ENCODE assay signal across 24 cellular contexts in genomic region chr22:19975707-19976035, GRCh38. TPM values are rescaled to one million over a fixed set of nuclear protein-coding genes. Genes with fewer than 3 reads are reported as not detected.
DNase-seq lines count a peak whose midpoint lies in the region; FAIRE-seq and TF ChIP-seq lines count a peak whose summit lies in the region.
"Had no signal": no experiment of that assay in that cellular context is flagged by ENCODE, and none has a peak within 500 bp of the region (broad histone marks: within the 10 kb centered on the region; RNA-seq: fewer than 3 reads in every experiment).

No MANE protein-coding gene starts in this region.

- no peak overlapping the region for H2BK120ac ChIP-seq in H1 (replicated peaks; ENCODE audit: low read depth, low read length)

- H3K4me2 ChIP-seq in PC-9 (peak overlapping the region; percentile 18), H1 (ENCODE audit: insufficient read depth in 1 of 2, low read depth in 2 of 2, low read length in 2 of 2) (peak overlapping the region in 1 of 2 experiments; percentile 55; a peak in 2 of 4 replicates), neural progenitor cell (no peak overlapping the region)
- H3K4me2 ChIP-seq: KMS-11 had no signal

- no peaks in the 10 kb centered on the region for H3K27me3 Mint-ChIP-seq in CD8-positive, alpha-beta memory T cell
- peaks cover 4% of the 10 kb centered on the region for H3K27me3 Mint-ChIP-seq in neural progenitor cell (ENCODE audit: insufficient read depth, low read depth)
- H3K27me3 Mint-ChIP-seq: activated T-cell treated with anti-CD3 and anti-CD28 coated beads, Interleukin-2, amount 50 U/mL, for 24 hours; CD4-positive, alpha-beta T cell had no signal

- peak overlapping the region; percentile 41; the same call in 1 of the 2 replicates for H2AK5ac ChIP-seq in H1 (ENCODE audit: low read depth, low read length)

- H3K4me1 ChIP-seq in CD8-positive, alpha-beta memory T cell (ENCODE audit: insufficient read depth, low read length) = peaks cover 30% of the 10 kb centered on the region
- H3K4me1 ChIP-seq in PC-9 (replicated peaks; ENCODE audit: insufficient read depth) = peaks cover 17% of the 10 kb centered on the region
- peaks cover 3 to 15% (median 13%) of the 10 kb centered on the region in 4 experiments; a peak in 6 of 7 replicates for H3K4me1 ChIP-seq in H1 (replicated peaks in 1 of 4; ENCODE audit: control insufficient read depth in 3 of 4, insufficient read depth in 4 of 4, low read length in 3 of 4)
- H3K4me1 ChIP-seq in neural progenitor cell = peaks cover 10% of the 10 kb centered on the region

- H3K4me3 ChIP-seq in CD8-positive, alpha-beta memory T cell (ENCODE audit: low read length) = no peak overlapping the region
- H3K4me3 ChIP-seq in PC-9 = no peak overlapping the region
- H3K4me3 ChIP-seq in H1 (ENCODE audit: extremely low read depth in 1 of 4, insufficient read depth in 2 of 4, low read depth in 3 of 4, low read length in 4 of 4) = no peak overlapping the region
- no peak overlapping the region for H3K4me3 ChIP-seq in neural progenitor cell
- H3K4me3 ChIP-seq: esophagus muscularis mucosa had no signal

- DNase-seq in CD8-positive, alpha-beta memory T cell = no peak
- DNase-seq in PC-9 (no peak), H1 (ENCODE audit: low read depth in 1 of 2, low spot score in 2 of 2) (no peak), neural progenitor cell (ENCODE audit: low spot score) (no peak), nucleus accumbens (lab: John Stamatoyannopoulos, UW) (no peak), iPS-NIHi11 (ENCODE audit: low spot score) (no peak), RCC 7860 (ENCODE audit: low spot score) (no peak), substantia nigra (lab: John Stamatoyannopoulos, UW) (no peak)
- DNase-seq: activated CD8-positive, alpha-beta memory T cell treated with anti-CD3 and anti-CD28 coated beads for 24 hours; activated naive CD4-positive, alpha-beta T cell treated with anti-CD3 and anti-CD28 coated beads for 36 hours; activated T-cell treated with anti-CD3 and anti-CD28 coated beads, Interleukin-2, amount 50 U/mL, for 24 hours; anterior cingulate cortex; CD4-positive, alpha-beta T cell; HCEC 1CT; hippocampal formation; kidney; mammary epithelial cell; NCI-H1930; NCI-H226; NCI-H774 had no signal

- no peak overlapping the region for H3K23ac ChIP-seq in H1 (ENCODE audit: insufficient read length)

- H3K9ac ChIP-seq in H1 (replicated peaks in 1 of 4; ENCODE audit: extremely low read depth in 1 of 4, low read depth in 3 of 4, low read length in 3 of 4) (peak overlapping the region in 2 of 4 experiments; percentile 21 to 51; a peak in 4 of 7 replicates), neural progenitor cell (no peak overlapping the region)
- H3K9ac ChIP-seq: KMS-11 had no signal

- no peak overlapping the region for H3K18ac ChIP-seq in H1 (ENCODE audit: extremely low read depth, low read length)

- no peak for FAIRE-seq in H1 (lab: Jason Lieb, UNC)
- FAIRE-seq in RCC 7860 (lab: Jason Lieb, UNC) = no peak
- FAIRE-seq: frontal cortex, GM18507, kidney had no signal

- TF ChIP-seq EP300 in H1 (IDR thresholded peaks at IDR 0.05; ENCODE audit: borderline replicate concordance in 1 of 2, low read depth in 2 of 2, low read length in 2 of 2) = no peak

- H3K36me3 ChIP-seq in CD8-positive, alpha-beta memory T cell (ENCODE audit: insufficient read depth, low read length) = no peaks in the 10 kb centered on the region
- H3K36me3 ChIP-seq in PC-9 (ENCODE audit: low read depth) (no peaks in the 10 kb centered on the region), H1 (ENCODE audit: control insufficient read depth in 2 of 4, insufficient read depth in 4 of 4, low read length in 3 of 4) (peaks cover 8 to 46% (median 16%) of the 10 kb centered on the region in 4 experiments; a peak in 6 of 8 replicates), neural progenitor cell (no peaks in the 10 kb centered on the region)

- CTCF ChIA-PET in CD8-positive, alpha-beta memory T cell (lab: Charles Lee) = no interaction called here
- CTCF ChIA-PET in PC-9 (lab: Charles Lee) = no interaction called here
- CTCF ChIA-PET in H1 (lab: Charles Lee; ENCODE audit: partially characterized antibody) = interaction anchor here (1.5 to 16.2 kb wide), 4 partner anchors 10 to 52 kb away, joined by 3 to 369 read pairs (median 34); no protein-coding TSS in a partner anchor

- intact Hi-C loops in PC-9 (cut with micrococcal nuclease; ENCODE audit: unreplicated experiment) = loop anchor here (2.0 kb wide), 1 partner anchor 45 kb away; the partner anchor contains the start of gene TANGO2

- H3K56ac ChIP-seq in H1 (replicated peaks; ENCODE audit: insufficient read length, low read depth, low read length) = no peak overlapping the region

- POLR2A ChIA-PET in CD8-positive, alpha-beta memory T cell (lab: Charles Lee) = no interaction called here
- POLR2A ChIA-PET in PC-9 (lab: Charles Lee; ENCODE audit: unreplicated experiment) = no interaction called here
- POLR2A ChIA-PET in H1 (lab: Charles Lee; ENCODE audit: partially characterized antibody) = interaction anchor here (1.4 to 2.6 kb wide), 2 partner anchors 10 to 145 kb away, joined by 3 to 13 read pairs; no protein-coding TSS in a partner anchor

- no peaks in the 10 kb centered on the region for H4K20me1 ChIP-seq in PC-9 (ENCODE audit: insufficient read depth)
- H4K20me1 ChIP-seq in H1 (replicated peaks in 1 of 2; ENCODE audit: control insufficient read depth in 1 of 2, insufficient read depth in 2 of 2, low read length in 2 of 2) = peaks cover 10 to 23% of the 10 kb centered on the region in 2 experiments
- H4K20me1 ChIP-seq in neural progenitor cell (ENCODE audit: low read depth) = peaks cover 24% of the 10 kb centered on the region

- H2BK15ac ChIP-seq in H1 (ENCODE audit: low read length) = no peak overlapping the region

- no peaks in the 10 kb centered on the region for H3K9me3 ChIP-seq in CD8-positive, alpha-beta memory T cell (ENCODE audit: low read length)
- H3K9me3 ChIP-seq in PC-9 (ENCODE audit: insufficient read depth, low read depth) = no peaks in the 10 kb centered on the region
- H3K9me3 ChIP-seq in H1 (ENCODE audit: insufficient read depth in 2 of 2, low read depth in 1 of 2, low read length in 1 of 2) = no peaks in the 10 kb centered on the region
- no peaks in the 10 kb centered on the region for H3K9me3 ChIP-seq in neural progenitor cell (ENCODE audit: low read depth)
- H3K9me3 ChIP-seq: esophagus muscularis mucosa had no signal

- H3K79me1 ChIP-seq in H1 (ENCODE audit: low read depth, low read length) = no peaks in the 10 kb centered on the region

- TF ChIP-seq CTCF in PC-9 (conservative IDR thresholded peaks at IDR 0.05) (no peak), H1 (IDR thresholded peaks at IDR 0.05; ENCODE audit: control extremely low read depth in 1 of 3, insufficient read depth in 1 of 3, low read depth in 1 of 3, low read length in 3 of 3) (no peak), neural progenitor cell (IDR thresholded peaks at IDR 0.05) (no peak)

- peak overlapping the region; percentile 86 for H2BK5ac ChIP-seq in H1 (ENCODE audit: low read depth, low read length)

- no peaks in the 10 kb centered on the region for H3K9me3 Mint-ChIP-seq in CD8-positive, alpha-beta memory T cell
- H3K9me3 Mint-ChIP-seq in neural progenitor cell = no peaks in the 10 kb centered on the region
- H3K9me3 Mint-ChIP-seq: activated naive CD4-positive, alpha-beta T cell treated with anti-CD3 and anti-CD28 coated beads for 36 hours; activated T-cell treated with anti-CD3 and anti-CD28 coated beads, Interleukin-2, amount 50 U/mL, for 24 hours; CD4-positive, alpha-beta T cell had no signal

- H3K14ac ChIP-seq in H1 (ENCODE audit: insufficient read length) = no peak overlapping the region

- no peak overlapping the region for H2BK20ac ChIP-seq in H1 (ENCODE audit: low read length)

- peaks cover 4 to 14% (median 9%) of the 10 kb centered on the region in 3 donors for H3K4me1 Mint-ChIP-seq in CD8-positive, alpha-beta memory T cell
- peaks cover 27% of the 10 kb centered on the region for H3K4me1 Mint-ChIP-seq in neural progenitor cell

- peaks cover 14% of the 10 kb centered on the region; the same call in 1 of the 2 replicates for H3F3A ChIP-seq in PC-9 (ENCODE audit: insufficient read depth, low read depth)
- peaks cover 3% of the 10 kb centered on the region for H3F3A ChIP-seq in neural progenitor cell (ENCODE audit: low read depth)

- H3K79me2 ChIP-seq in PC-9 (ENCODE audit: low read depth) = no peaks in the 10 kb centered on the region
- H3K79me2 ChIP-seq in H1 (ENCODE audit: control insufficient read depth in 1 of 2, insufficient read depth in 2 of 2, low read length in 2 of 2) = no peaks in the 10 kb centered on the region
- no peaks in the 10 kb centered on the region for H3K79me2 ChIP-seq in neural progenitor cell (ENCODE audit: low read depth)

- peak overlapping the region; percentile 18 for H4K91ac ChIP-seq in H1 (replicated peaks; ENCODE audit: insufficient read length, low read length)

- no peaks in the 10 kb centered on the region for H3K9me2 ChIP-seq in PC-9 (ENCODE audit: insufficient read depth)

- no peaks in the 10 kb centered on the region for H3K27me3 ChIP-seq in CD8-positive, alpha-beta memory T cell (ENCODE audit: insufficient read depth, low read length, poor library complexity, severe bottlenecking)
- no peaks in the 10 kb centered on the region for H3K27me3 ChIP-seq in PC-9 (ENCODE audit: insufficient read depth, low read depth)
- no peaks in the 10 kb centered on the region for H3K27me3 ChIP-seq in H1 (replicated peaks in 1 of 4; ENCODE audit: control insufficient read depth in 3 of 4, extremely low read depth in 1 of 4, insufficient read depth in 3 of 4, low read length in 3 of 4)
- H3K27me3 ChIP-seq in neural progenitor cell = no peaks in the 10 kb centered on the region
- H3K27me3 ChIP-seq: esophagus muscularis mucosa had no signal

- H2AFZ ChIP-seq in PC-9 (no peak overlapping the region), H1 (ENCODE audit: low read length) (no peak overlapping the region), neural progenitor cell (replicated peaks) (no peak overlapping the region)

- no peak overlapping the region for H3K4ac ChIP-seq in H1 (replicated peaks; ENCODE audit: insufficient read length, low read depth, low read length)

- H4K5ac ChIP-seq in H1 (ENCODE audit: insufficient read length, low read depth, low read length) = no peak overlapping the region

- no TSS peak for BruUV-seq in PC-9 (replicated peaks; lab: Mats Ljungman, UMichigan)

- no peak overlapping the region for H3K4me3 Mint-ChIP-seq in CD8-positive, alpha-beta memory T cell
- no peak overlapping the region for H3K4me3 Mint-ChIP-seq in neural progenitor cell
- H3K4me3 Mint-ChIP-seq: activated naive CD4-positive, alpha-beta T cell treated with anti-CD3 and anti-CD28 coated beads for 36 hours; activated T-cell treated with anti-CD3 and anti-CD28 coated beads, Interleukin-2, amount 50 U/mL, for 24 hours; CD4-positive, alpha-beta T cell had no signal

- H3K23me2 ChIP-seq in H1 (ENCODE audit: low read depth, low read length) = no peaks in the 10 kb centered on the region; the same call in 1 of the 2 replicates

- H4K8ac ChIP-seq in H1 (ENCODE audit: extremely low read depth, insufficient read depth, low read length) = peak overlapping the region; percentile 43

- 94% methylated on average over 4 of the region's 4 CpGs; no CpG with 5 or more reads in 1 of the 2 experiments for WGBS in H1 (ENCODE audit: extremely low coverage in 1 of 2, insufficient coverage in 1 of 2, insufficient read length in 1 of 2, insufficient replicate concordance in 2 of 2, low coverage in 1 of 2, low lambda C conversion rate in 2 of 2, missing lambda C conversion rate in 1 of 2), 2 experiments

- no peaks in the 10 kb centered on the region for H3K36me3 Mint-ChIP-seq in CD8-positive, alpha-beta memory T cell
- H3K36me3 Mint-ChIP-seq in neural progenitor cell = peaks cover 9% of the 10 kb centered on the region

- TF ChIP-seq RAD21 in H1 (IDR thresholded peaks at IDR 0.05 in 1 of 2, conservative IDR thresholded peaks at IDR 0.05 in 1 of 2; ENCODE audit: low read depth in 2 of 2, low read length in 2 of 2) = no peak

- no peak for TF ChIP-seq POLR2A in H1 (IDR thresholded peaks at IDR 0.05; ENCODE audit: control extremely low read depth in 1 of 2, low read depth in 2 of 2, low read length in 2 of 2)

- peak overlapping the region in 1 of 8 donors; percentile 17 for H3K27ac Mint-ChIP-seq in CD8-positive, alpha-beta memory T cell
- H3K27ac Mint-ChIP-seq in neural progenitor cell = peak overlapping the region; percentile 91
- H3K27ac Mint-ChIP-seq: activated naive CD4-positive, alpha-beta T cell treated with anti-CD3 and anti-CD28 coated beads for 36 hours; CD4-positive, alpha-beta T cell had no signal

- H3K27ac ChIP-seq in CD8-positive, alpha-beta memory T cell (ENCODE audit: low read depth, low read length) = peak overlapping the region; percentile 35
- H3K27ac ChIP-seq in PC-9 = peak overlapping the region; percentile 34
- peak overlapping the region; percentile 81 for H3K27ac ChIP-seq in H1 (ENCODE audit: low read depth, low read length)
- H3K27ac ChIP-seq in neural progenitor cell = peak overlapping the region; percentile 37
- H3K27ac ChIP-seq in substantia nigra (ENCODE audit: low read depth, low read length, poor library complexity, severe bottlenecking) = no peak overlapping the region
- H3K27ac ChIP-seq: KMS-11 had no signal

- 0 out of 2 replicates have a peak overlapping the region, but pooled peaks have one; percentile 50 for H2BK12ac ChIP-seq in H1 (ENCODE audit: low read depth, low read length)

RNA-seq across cellular contexts. Expression of gene TXNRD2, which starts 34.1 kb away (rescaled TPM):
- 10 to 100 TPM; 27.6 to 27.9 TPM for total RNA-seq in CD8-positive, alpha-beta memory T cell
- 13.8 TPM for polyA plus RNA-seq in CD8-positive, alpha-beta memory T cell
- 21.7 and 22.4 TPM in 2 replicates for total RNA-seq in PC-9 (2021)
- total RNA-seq in H1 (2021; fragmentation: NEBNext Ultra II Directional; extraction: Animal tissue kit (Norgen Biotek cat#: 25700)) = 14.2 and 14.8 TPM in 2 replicates
- polyA plus RNA-seq in H1 (2011; rRNA removed) = 21.9 and 25.0 TPM in 2 replicates
- 20.2 TPM for polyA plus RNA-seq in H1 (2011; cell fraction: cytosol; rRNA removed)
- 38.2 TPM for polyA plus RNA-seq in H1 (2011; cell fraction: nucleus; rRNA removed)
- 11.3 to 14.7 TPM (median 13.7 TPM) in 4 replicates for polyA plus RNA-seq in H1 (2012, experiment 1 of 2)
- 16.5 TPM for polyA plus RNA-seq in H1 (2012, experiment 2 of 2)
- 8.1 TPM for polyA plus RNA-seq in H1 (2013, experiment 1 of 2)
- 9.0 TPM for polyA plus RNA-seq in H1 (2013, experiment 2 of 2)
- polyA minus RNA-seq in H1 (2011; rRNA and poly(A)+ RNA removed) = 6.3 and 8.1 TPM in 2 replicates
- 6.8 TPM for polyA minus RNA-seq in H1 (2011; cell fraction: cytosol; rRNA and poly(A)+ RNA removed)
- 13.8 TPM for polyA minus RNA-seq in H1 (2011; cell fraction: nucleus; rRNA and poly(A)+ RNA removed)
- total RNA-seq in neural progenitor cell (ENCODE audit: low replicate concordance) = 0.19 and 3.1 TPM in 2 replicates

RNA-seq across cellular contexts. Expression of gene COMT, which starts 34.1 kb away (rescaled TPM):
- 10 to 100 TPM; 89.3 to 93.7 TPM for total RNA-seq in CD8-positive, alpha-beta memory T cell
- 92.7 TPM for polyA plus RNA-seq in CD8-positive, alpha-beta memory T cell
- 99.9 and 107 TPM in 2 replicates for total RNA-seq in PC-9 (2021)
- total RNA-seq in H1 (2021; fragmentation: NEBNext Ultra II Directional; extraction: Animal tissue kit (Norgen Biotek cat#: 25700)) = 15.2 and 16.6 TPM in 2 replicates
- polyA plus RNA-seq in H1 (2011; rRNA removed) = 33.7 and 45.0 TPM in 2 replicates
- 30.8 TPM for polyA plus RNA-seq in H1 (2011; cell fraction: cytosol; rRNA removed)
- polyA plus RNA-seq in H1 (2011; cell fraction: nucleus; rRNA removed) = 39.7 TPM
- polyA plus RNA-seq in H1 (2012, experiment 1 of 2) = 21.8 to 30.3 TPM (median 29.0 TPM) in 4 replicates
- polyA plus RNA-seq in H1 (2012, experiment 2 of 2) = 26.2 TPM
- polyA plus RNA-seq in H1 (2013, experiment 1 of 2) = 12.0 TPM
- polyA plus RNA-seq in H1 (2013, experiment 2 of 2) = 10.6 TPM
- 9.1 and 11.6 TPM in 2 replicates for polyA minus RNA-seq in H1 (2011; rRNA and poly(A)+ RNA removed)
- 25.5 TPM for polyA minus RNA-seq in H1 (2011; cell fraction: cytosol; rRNA and poly(A)+ RNA removed)
- polyA minus RNA-seq in H1 (2011; cell fraction: nucleus; rRNA and poly(A)+ RNA removed) = 7.3 TPM
- 1.1 and 1.3 TPM in 2 replicates for total RNA-seq in neural progenitor cell (ENCODE audit: low replicate concordance)

RNA-seq across cellular contexts. Expression of gene ARVCF, which starts 41.0 kb away (rescaled TPM):
- total RNA-seq in CD8-positive, alpha-beta memory T cell = 1 to 10 TPM; 1.4 to 1.8 TPM
- 0.92 TPM for polyA plus RNA-seq in CD8-positive, alpha-beta memory T cell
- total RNA-seq in PC-9 (2021) = 15.6 and 21.0 TPM in 2 replicates
- 43.2 and 49.6 TPM in 2 replicates for total RNA-seq in H1 (2021; fragmentation: NEBNext Ultra II Directional; extraction: Animal tissue kit (Norgen Biotek cat#: 25700))
- polyA plus RNA-seq in H1 (2011; rRNA removed) = 31.0 and 68.3 TPM in 2 replicates
- 68.4 TPM for polyA plus RNA-seq in H1 (2011; cell fraction: cytosol; rRNA removed)
- 444 TPM for polyA plus RNA-seq in H1 (2011; cell fraction: nucleus; rRNA removed)
- 37.9 to 61.7 TPM (median 55.2 TPM) in 4 replicates for polyA plus RNA-seq in H1 (2012, experiment 1 of 2)
- polyA plus RNA-seq in H1 (2012, experiment 2 of 2) = 25.1 TPM
- 23.2 TPM for polyA plus RNA-seq in H1 (2013, experiment 1 of 2)
- 21.9 TPM for polyA plus RNA-seq in H1 (2013, experiment 2 of 2)
- 18.4 and 21.2 TPM in 2 replicates for polyA minus RNA-seq in H1 (2011; rRNA and poly(A)+ RNA removed)
- 28.8 TPM for polyA minus RNA-seq in H1 (2011; cell fraction: cytosol; rRNA and poly(A)+ RNA removed)
- 88.4 TPM for polyA minus RNA-seq in H1 (2011; cell fraction: nucleus; rRNA and poly(A)+ RNA removed)
- total RNA-seq in neural progenitor cell (ENCODE audit: low replicate concordance) = 35.4 and 159 TPM in 2 replicates

RNA-seq across cellular contexts. Expression of gene TANGO2, which starts 45.2 kb away (rescaled TPM):
- 10 to 100 TPM; 27.3 to 28.0 TPM for total RNA-seq in CD8-positive, alpha-beta memory T cell
- 48.6 TPM for polyA plus RNA-seq in CD8-positive, alpha-beta memory T cell
- 22.4 and 25.0 TPM in 2 replicates for total RNA-seq in PC-9 (2021)
- total RNA-seq in H1 (2021; fragmentation: NEBNext Ultra II Directional; extraction: Animal tissue kit (Norgen Biotek cat#: 25700)) = 10.1 and 13.6 TPM in 2 replicates
- polyA plus RNA-seq in H1 (2011; rRNA removed) = 18.2 and 18.4 TPM in 2 replicates
- polyA plus RNA-seq in H1 (2011; cell fraction: cytosol; rRNA removed) = 18.8 TPM
- 19.5 TPM for polyA plus RNA-seq in H1 (2011; cell fraction: nucleus; rRNA removed)
- polyA plus RNA-seq in H1 (2012, experiment 1 of 2) = 7.8 to 13.8 TPM (median 12.6 TPM) in 4 replicates
- polyA plus RNA-seq in H1 (2012, experiment 2 of 2) = 11.7 TPM
- 5.2 TPM for polyA plus RNA-seq in H1 (2013, experiment 1 of 2)
- 5.0 TPM for polyA plus RNA-seq in H1 (2013, experiment 2 of 2)
- 32.1 and 36.1 TPM in 2 replicates for polyA minus RNA-seq in H1 (2011; rRNA and poly(A)+ RNA removed)
- 7.8 TPM for polyA minus RNA-seq in H1 (2011; cell fraction: cytosol; rRNA and poly(A)+ RNA removed)
- 11.9 TPM for polyA minus RNA-seq in H1 (2011; cell fraction: nucleus; rRNA and poly(A)+ RNA removed)
- 9.1 and 10.0 TPM in 2 replicates for total RNA-seq in neural progenitor cell (ENCODE audit: low replicate concordance)
